Comparison of ENCODE assay signal across 36 cellular contexts in the genomic region with DNA sequence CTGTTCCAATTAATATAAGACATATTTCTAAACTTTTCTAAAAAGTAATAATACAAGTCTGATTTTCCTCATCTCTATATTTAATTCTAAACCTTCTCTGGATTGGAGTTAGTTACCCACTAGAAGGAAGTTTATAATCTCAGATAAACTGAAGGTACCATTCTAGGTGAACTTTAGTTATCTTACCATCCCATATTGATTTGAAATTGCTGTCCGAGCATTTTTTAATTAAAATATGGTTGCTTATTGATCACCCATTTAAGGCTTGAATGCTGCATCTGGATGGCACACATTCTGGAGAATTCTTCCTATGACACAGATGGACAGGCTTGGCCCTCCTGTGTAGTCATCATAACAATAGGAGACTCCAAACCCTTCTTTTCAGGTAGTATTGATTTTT. TPM values are rescaled to one million over a fixed set of nuclear protein-coding genes. Genes with fewer than 3 reads are reported as not detected.
"Had no signal": no experiment of that assay in that cellular context is flagged by ENCODE, and none has a peak within 500 bp of the region (broad histone marks: within the 10 kb centered on the region; RNA-seq: fewer than 3 reads in every experiment).

No MANE protein-coding gene starts in this region.

- H3K36me3 ChIP-seq: adrenal gland, ascending aorta, brain microvascular endothelial cell, breast epithelium, cardiac muscle cell had no signal

- DNase-seq: activated effector memory CD4-positive, alpha-beta T cell treated with anti-CD3 and anti-CD28 coated beads, Interleukin-2, amount 50 U/mL, for 16 hours; activated effector memory CD4-positive, alpha-beta T cell treated with Interleukin-2 at 50 U/mL for 16 hours; activated gamma-delta T cell; activated gamma-delta T cell treated with Interleukin-2 at 50 U/mL for 16 hours; activated naive CD4-positive, alpha-beta T cell; activated naive CD4-positive, alpha-beta T cell treated with anti-CD3 and anti-CD28 coated beads for 36 hours; activated naive CD4-positive, alpha-beta T cell treated with anti-CD3 and anti-CD28 coated beads, Interleukin-2, amount 10 ng/mL, durations not matched to agents 7 days and 5 days; activated naive CD4-positive, alpha-beta T cell treated with anti-CD3 and anti-CD28 coated beads, Interleukin-2, amount 50 U/mL, for 16 hours; activated naive CD4-positive, alpha-beta T cell treated with Interleukin-2 at 50 U/mL for 16 hours; activated naive CD8-positive, alpha-beta T cell treated with anti-CD3 and anti-CD28 coated beads for 36 hours; activated naive CD8-positive, alpha-beta T cell treated with anti-CD3 and anti-CD28 coated beads, Interleukin-2, amount 10 ng/mL, durations not matched to agents 7 days and 5 days; activated naive CD8-positive, alpha-beta T cell treated with anti-CD3 and anti-CD28 coated beads, Interleukin-2, amount 50 U/mL, for 24 hours; activated T-cell treated with anti-CD3 and anti-CD28 coated beads, Interleukin-2, amount 50 U/mL, for 1 hour; activated T-cell treated with anti-CD3 and anti-CD28 coated beads, Interleukin-2, amount 50 U/mL, for 24 hours; activated T-cell treated with anti-CD3 and anti-CD28 coated beads, Interleukin-2, amount 50 U/mL, for 4 hours; activated T-cell treated with anti-CD3 and anti-CD28 coated beads, Interleukin-2, amount 50 U/mL, for 48 hours; activated T-cell treated with anti-CD3 and anti-CD28 coated beads, Interleukin-2, amount 50 U/mL, for 72 hours; adrenal gland; amniotic stem cell; amygdala; anterior cingulate cortex; aorta; body of pancreas; brain microvascular endothelial cell; caudate nucleus; central memory CD4-positive, alpha-beta T cell; cerebellar nuclear complex had no signal

- H3K27me3 ChIP-seq: ascending aorta, body of pancreas, brain microvascular endothelial cell had no signal

- ATAC-seq: activated naive CD4-positive, alpha-beta T cell treated with anti-CD3 and anti-CD28 coated beads, Interleukin-2, amount 50 U/mL, for 72 hours; activated naive CD8-positive, alpha-beta T cell treated with anti-CD3 and anti-CD28 coated beads, Interleukin-2, amount 50 U/mL, for 24 hours; activated T-cell treated with anti-CD3 and anti-CD28 coated beads, Interleukin-2, amount 50 U/mL, for 4 hours; activated T-cell treated with anti-CD3 and anti-CD28 coated beads, Interleukin-2, amount 50 U/mL, for 72 hours; activated T-helper 17 cell treated with anti-CD3 and anti-CD28 coated beads, Interleukin-2, amount 50 U/mL, for 72 hours; body of pancreas had no signal

- FAIRE-seq: astrocyte, bronchial epithelial cell had no signal

- H3K9me3 ChIP-seq: adrenal gland, body of pancreas, breast epithelium had no signal

- H3K4me1 ChIP-seq: adrenal gland, ascending aorta, body of pancreas, breast epithelium had no signal

- H3K4me3 ChIP-seq: adrenal gland, ascending aorta, body of pancreas, breast epithelium, cardiac muscle cell had no signal

- H3K27ac ChIP-seq: adrenal gland, ascending aorta, body of pancreas, brain microvascular endothelial cell, breast epithelium, cardiac muscle cell had no signal

RNA-seq across cellular contexts. Expression of gene RNF182, which starts 8.0 kb away (rescaled TPM):
- total RNA-seq: activated naive CD4-positive, alpha-beta T cell treated with anti-CD3 and anti-CD28 coated beads for 36 hours; activated naive CD4-positive, alpha-beta T cell treated with anti-CD3 and anti-CD28 coated beads, Interleukin-2, amount 50 U/mL, for 72 hours; activated naive CD8-positive, alpha-beta T cell treated with anti-CD3 and anti-CD28 coated beads for 36 hours; activated naive CD8-positive, alpha-beta T cell treated with anti-CD3 and anti-CD28 coated beads, Interleukin-2, amount 10 ng/mL, durations not matched to agents 7 days and 5 days; activated T-cell treated with anti-CD3 and anti-CD28 coated beads, Interleukin-2, amount 50 U/mL, for 72 hours; activated T-helper 1 cell treated with anti-CD3 and anti-CD28 coated beads, Interleukin-12 subunit alpha, Interleukin-12 subunit beta, Interleukin-2, Interleukin-4 antibody, amounts not matched to agents 30 ng/mL and 10 ng/mL and 1 ng/mL, durations not matched to agents 14 hours and 24 hours and 36 hours; activated T-helper 17 cell treated with anti-CD3 and anti-CD28 coated beads, Interleukin-2, amount 50 U/mL, for 72 hours; activated T-helper 2 cell treated with anti-CD3 and anti-CD28 coated beads, Interferon-gamma antibody, Interleukin-2, Interleukin-4, amounts not matched to agents 10 μg/mL and 5 μg/mL and 100 μg/mL, durations not matched to agents 14 hours and 24 hours and 36 hours; bronchial epithelial cell had no signal
